1 cellular context compared by ENCODE assay signal in genomic region chr7:27184342-27185012, GRCh38.
TF ChIP-seq lines count a peak whose summit lies in the region.

No MANE protein-coding gene starts in this region.

TF ChIP-seq in HepG2, 621 proteins besides CTCF, POLR2A, EP300 and RAD21:
- TF ChIP-seq FOXA1 (IDR thresholded peaks at IDR 0.05) (no peak), FOXA1 (CRISPR knock-in tag; IDR thresholded peaks at IDR 0.05) (no peak), BCL6 (CRISPR knock-in tag; IDR thresholded peaks at IDR 0.05) (0 out of 2 replicates have a peak, but pooled peaks have one; percentile 4), HNRNPLL (IDR thresholded peaks at IDR 0.05; ENCODE audit: low read depth, low read length, poor library complexity, severe bottlenecking) (peak; percentile 61), ZNF687 (CRISPR knock-in tag; IDR thresholded peaks at IDR 0.05) (0 out of 2 replicates have a peak, but pooled peaks have one; percentile 7), ZBTB26 (CRISPR knock-in tag; IDR thresholded peaks at IDR 0.05; ENCODE audit: borderline replicate concordance) (no peak), ARNT2 (CRISPR knock-in tag; IDR thresholded peaks at IDR 0.05; ENCODE audit: low read depth) (0 out of 2 replicates have a peak, but pooled peaks have one; percentile 23), UBTF (CRISPR knock-in tag; IDR thresholded peaks at IDR 0.05) (0 out of 2 replicates have a peak, but pooled peaks have one; percentile 21), ZNF362 (CRISPR knock-in tag; IDR thresholded peaks at IDR 0.05; ENCODE audit: borderline replicate concordance) (no peak), ZNF768 (CRISPR knock-in tag; IDR thresholded peaks at IDR 0.05) (peak; percentile 98), ZNF777 (CRISPR knock-in tag; IDR thresholded peaks at IDR 0.05) (peak; percentile 61)
